In genomic region chr13:93361703-93362102, GRCh38 we compare ENCODE assay signal across 18 cellular contexts.
"Had no signal": no experiment of that assay in that cellular context is flagged by ENCODE, and none has a peak within 500 bp of the region (broad histone marks: within the 10 kb centered on the region; RNA-seq: fewer than 3 reads in every experiment).

No MANE protein-coding gene starts in this region.

- H3K27me3 ChIP-seq: colonic mucosa, ovary, sigmoid colon, spleen, stomach had no signal

- H3K27ac Mint-ChIP-seq: activated CD8-positive, alpha-beta T cell treated with anti-CD3 and anti-CD28 coated beads, Interleukin-2, amount 10 ng/mL, durations not matched to agents 7 days and 5 days; activated naive CD8-positive, alpha-beta T cell treated with anti-CD3 and anti-CD28 coated beads for 36 hours; activated T-cell treated with anti-CD3 and anti-CD28 coated beads, Interleukin-2, amount 50 U/mL, for 72 hours; brain; naive B cell; WTC11 had no signal

- H3K9me3 Mint-ChIP-seq: activated naive CD8-positive, alpha-beta T cell treated with anti-CD3 and anti-CD28 coated beads for 36 hours; WTC11 had no signal

- H3K27ac ChIP-seq: colonic mucosa, ovary, sigmoid colon, spleen, stomach had no signal

- H3K36me3 Mint-ChIP-seq: activated naive CD8-positive, alpha-beta T cell treated with anti-CD3 and anti-CD28 coated beads for 36 hours; brain; naive B cell; WTC11 had no signal

- H3K9me3 ChIP-seq: colonic mucosa, ovary, sigmoid colon, spleen had no signal

- DNase-seq: activated CD4-positive, alpha-beta T cell treated with anti-CD3 and anti-CD28 coated beads for 4 hours; activated CD8-positive, alpha-beta memory T cell treated with anti-CD3 and anti-CD28 coated beads, Interleukin-2, amount 50 U/mL, for 48 hours; activated CD8-positive, alpha-beta T cell treated with anti-CD3 and anti-CD28 coated beads, Interleukin-2, amount 10 ng/mL, durations not matched to agents 7 days and 5 days; activated naive CD8-positive, alpha-beta T cell treated with anti-CD3 and anti-CD28 coated beads for 36 hours; activated T-cell treated with anti-CD3 and anti-CD28 coated beads, Interleukin-2, amount 50 U/mL, for 72 hours; central memory CD4-positive, alpha-beta T cell; colonic mucosa; islet precursor cell; mammary epithelial cell; naive B cell; ovary; sigmoid colon; spleen; stimulated activated CD4-positive, alpha-beta T cell treated with anti-CD3 and anti-CD28 coated beads, Interleukin-1b, Interleukin-23, amount 100 ng/mL, for 48 hours; stomach had no signal

- H3K36me3 ChIP-seq: colonic mucosa, ovary, sigmoid colon, spleen, stomach had no signal

- H3K4me3 Mint-ChIP-seq: activated CD8-positive, alpha-beta T cell treated with anti-CD3 and anti-CD28 coated beads, Interleukin-2, amount 10 ng/mL, durations not matched to agents 7 days and 5 days; activated naive CD8-positive, alpha-beta T cell treated with anti-CD3 and anti-CD28 coated beads for 36 hours; activated T-cell treated with anti-CD3 and anti-CD28 coated beads, Interleukin-2, amount 50 U/mL, for 72 hours; brain; naive B cell; WTC11 had no signal

- ATAC-seq: activated CD8-positive, alpha-beta T cell treated with anti-CD3 and anti-CD28 coated beads, Interleukin-2, amount 10 ng/mL, durations not matched to agents 7 days and 5 days; activated T-cell treated with anti-CD3 and anti-CD28 coated beads, Interleukin-2, amount 50 U/mL, for 72 hours; esophagus mucosa; WTC11 had no signal

- H3K4me1 Mint-ChIP-seq: activated naive CD8-positive, alpha-beta T cell treated with anti-CD3 and anti-CD28 coated beads for 36 hours; brain; naive B cell; WTC11 had no signal

- H3K4me3 ChIP-seq: colonic mucosa, ovary, sigmoid colon, spleen, stomach had no signal

- H3K27me3 Mint-ChIP-seq: activated naive CD8-positive, alpha-beta T cell treated with anti-CD3 and anti-CD28 coated beads for 36 hours; brain; naive B cell had no signal

- H3K4me1 ChIP-seq: colonic mucosa, sigmoid colon, spleen, stomach had no signal
